ENCODE assay signal across 35 cellular contexts in the genomic region with DNA sequence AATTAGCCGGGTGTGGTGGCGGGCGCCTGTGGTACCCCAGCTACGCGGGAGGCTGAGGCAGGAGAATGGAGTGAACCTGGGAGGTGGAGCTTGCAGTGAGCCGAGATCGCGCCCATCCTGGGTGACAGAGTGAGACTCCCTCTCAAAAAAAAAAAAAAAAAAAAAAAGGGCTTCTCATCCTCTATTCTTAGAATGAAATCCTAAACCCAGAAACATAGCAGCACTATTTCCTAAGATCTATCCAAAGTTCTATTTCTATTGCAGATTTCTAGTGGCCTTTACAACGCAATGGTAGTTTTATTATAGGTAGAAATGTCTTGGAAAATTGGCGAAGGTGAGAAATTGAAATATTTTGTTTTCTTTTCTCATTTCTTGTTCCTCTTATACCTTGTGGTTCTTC.
"Had no signal": no experiment of that assay in that cellular context is flagged by ENCODE, and none has a peak within 500 bp of the region (broad histone marks: within the 10 kb centered on the region; RNA-seq: fewer than 3 reads in every experiment).

No MANE protein-coding gene starts in this region.

- H3K4me1 ChIP-seq: adrenal gland, ascending aorta, body of pancreas, breast epithelium had no signal

- H3K27me3 ChIP-seq: adrenal gland, ascending aorta, body of pancreas, brain microvascular endothelial cell, breast epithelium, cardiac muscle cell had no signal

- FAIRE-seq: astrocyte, bronchial epithelial cell had no signal

- H3K9me3 ChIP-seq: adrenal gland, ascending aorta, body of pancreas, breast epithelium had no signal

- ATAC-seq: activated naive CD4-positive, alpha-beta T cell treated with anti-CD3 and anti-CD28 coated beads, Interleukin-2, amount 50 U/mL, for 72 hours; activated naive CD8-positive, alpha-beta T cell treated with anti-CD3 and anti-CD28 coated beads, Interleukin-2, amount 50 U/mL, for 24 hours; activated T-cell treated with anti-CD3 and anti-CD28 coated beads, Interleukin-2, amount 50 U/mL, for 4 hours; activated T-cell treated with anti-CD3 and anti-CD28 coated beads, Interleukin-2, amount 50 U/mL, for 72 hours; activated T-helper 17 cell treated with anti-CD3 and anti-CD28 coated beads, Interleukin-2, amount 50 U/mL, for 72 hours; body of pancreas had no signal

- H3K36me3 ChIP-seq: adrenal gland, ascending aorta, brain microvascular endothelial cell, breast epithelium, cardiac muscle cell had no signal

- DNase-seq: activated effector memory CD4-positive, alpha-beta T cell treated with anti-CD3 and anti-CD28 coated beads, Interleukin-2, amount 50 U/mL, for 16 hours; activated effector memory CD4-positive, alpha-beta T cell treated with Interleukin-2 at 50 U/mL for 16 hours; activated gamma-delta T cell; activated gamma-delta T cell treated with Interleukin-2 at 50 U/mL for 16 hours; activated naive CD4-positive, alpha-beta T cell; activated naive CD4-positive, alpha-beta T cell treated with anti-CD3 and anti-CD28 coated beads for 36 hours; activated naive CD4-positive, alpha-beta T cell treated with anti-CD3 and anti-CD28 coated beads, Interleukin-2, amount 10 ng/mL, durations not matched to agents 7 days and 5 days; activated naive CD4-positive, alpha-beta T cell treated with anti-CD3 and anti-CD28 coated beads, Interleukin-2, amount 50 U/mL, for 16 hours; activated naive CD4-positive, alpha-beta T cell treated with Interleukin-2 at 50 U/mL for 16 hours; activated naive CD8-positive, alpha-beta T cell treated with anti-CD3 and anti-CD28 coated beads for 36 hours; activated naive CD8-positive, alpha-beta T cell treated with anti-CD3 and anti-CD28 coated beads, Interleukin-2, amount 10 ng/mL, durations not matched to agents 7 days and 5 days; activated naive CD8-positive, alpha-beta T cell treated with anti-CD3 and anti-CD28 coated beads, Interleukin-2, amount 50 U/mL, for 24 hours; activated T-cell treated with anti-CD3 and anti-CD28 coated beads for 4 hours; activated T-cell treated with anti-CD3 and anti-CD28 coated beads, Interleukin-2, amount 50 U/mL, for 1 hour; activated T-cell treated with anti-CD3 and anti-CD28 coated beads, Interleukin-2, amount 50 U/mL, for 24 hours; activated T-cell treated with anti-CD3 and anti-CD28 coated beads, Interleukin-2, amount 50 U/mL, for 4 hours; activated T-cell treated with anti-CD3 and anti-CD28 coated beads, Interleukin-2, amount 50 U/mL, for 48 hours; activated T-cell treated with anti-CD3 and anti-CD28 coated beads, Interleukin-2, amount 50 U/mL, for 72 hours; adrenal gland; amniotic stem cell; amygdala; anterior cingulate cortex; aorta; body of pancreas; brain microvascular endothelial cell; caudate nucleus; central memory CD4-positive, alpha-beta T cell; cerebellar nuclear complex had no signal

- H3K27ac ChIP-seq: adrenal gland, ascending aorta, body of pancreas, brain microvascular endothelial cell, breast epithelium, cardiac muscle cell had no signal

- H3K4me3 ChIP-seq: adrenal gland, ascending aorta, body of pancreas, breast epithelium, cardiac muscle cell had no signal
